ENCODE assay signal across 1 cellular context in the genomic region with DNA sequence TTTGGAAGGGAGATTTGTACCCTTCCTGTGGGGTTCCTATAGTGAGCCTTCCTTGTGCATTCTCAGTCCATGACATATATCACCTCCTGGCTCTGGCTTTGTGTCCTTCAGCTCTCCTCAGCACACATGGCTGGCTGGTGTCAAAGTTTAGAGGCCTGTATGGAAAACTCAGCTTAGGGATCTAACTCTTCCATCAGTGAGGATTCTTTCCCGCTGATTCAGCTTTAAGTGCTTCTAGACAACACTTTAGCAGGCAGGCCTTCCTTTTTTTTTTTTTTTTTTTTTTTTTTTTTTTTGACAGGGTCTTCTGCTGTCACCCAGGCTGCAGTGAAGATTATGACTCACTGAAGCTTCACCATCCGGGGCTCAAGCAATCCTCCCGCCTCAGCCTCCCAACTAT.
TF ChIP-seq lines count a peak whose summit lies in the region.

No MANE protein-coding gene starts in this region.

TF ChIP-seq in HepG2, 621 proteins besides CTCF, POLR2A, EP300 and RAD21 (continued from another document):
- TF ChIP-seq, protein P1, sequence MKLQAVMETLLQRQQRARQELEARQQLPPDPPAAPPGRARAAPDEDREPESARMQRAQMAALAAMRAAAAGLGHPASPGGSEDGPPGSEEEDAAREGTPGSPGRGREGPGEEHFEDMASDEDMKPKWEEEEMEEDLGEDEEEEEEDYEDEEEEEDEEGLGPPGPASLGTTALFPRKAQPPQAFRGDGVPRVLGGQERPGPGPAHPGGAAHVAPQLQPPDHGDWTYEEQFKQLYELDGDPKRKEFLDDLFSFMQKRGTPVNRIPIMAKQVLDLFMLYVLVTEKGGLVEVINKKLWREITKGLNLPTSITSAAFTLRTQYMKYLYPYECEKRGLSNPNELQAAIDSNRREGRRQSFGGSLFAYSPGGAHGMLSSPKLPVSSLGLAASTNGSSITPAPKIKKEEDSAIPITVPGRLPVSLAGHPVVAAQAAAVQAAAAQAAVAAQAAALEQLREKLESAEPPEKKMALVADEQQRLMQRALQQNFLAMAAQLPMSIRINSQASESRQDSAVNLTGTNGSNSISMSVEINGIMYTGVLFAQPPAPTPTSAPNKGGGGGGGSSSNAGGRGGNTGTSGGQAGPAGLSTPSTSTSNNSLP (IDR thresholded peaks at IDR 0.05; ENCODE audit: low read depth, low read length), result no peak
- TF ChIP-seq MAFK (conservative IDR thresholded peaks at IDR 0.05 in 1 of 2, IDR thresholded peaks at IDR 0.05 in 1 of 2; ENCODE audit: low read length in 2 of 2) (peak; percentile 14 to 50; a peak in 2 of 4 replicates), SIX1 (CRISPR knock-in tag; IDR thresholded peaks at IDR 0.05; ENCODE audit: borderline replicate concordance) (no peak), U2AF2 (IDR thresholded peaks at IDR 0.05; ENCODE audit: low read depth, low read length) (no peak), ZNF350 (CRISPR knock-in tag; IDR thresholded peaks at IDR 0.05; ENCODE audit: borderline replicate concordance, low read depth) (no peak), MAFF (IDR thresholded peaks at IDR 0.05; ENCODE audit: low read depth, low read length) (peak; percentile 16; the same call in 1 of the 2 replicates)
